In the genomic region with DNA sequence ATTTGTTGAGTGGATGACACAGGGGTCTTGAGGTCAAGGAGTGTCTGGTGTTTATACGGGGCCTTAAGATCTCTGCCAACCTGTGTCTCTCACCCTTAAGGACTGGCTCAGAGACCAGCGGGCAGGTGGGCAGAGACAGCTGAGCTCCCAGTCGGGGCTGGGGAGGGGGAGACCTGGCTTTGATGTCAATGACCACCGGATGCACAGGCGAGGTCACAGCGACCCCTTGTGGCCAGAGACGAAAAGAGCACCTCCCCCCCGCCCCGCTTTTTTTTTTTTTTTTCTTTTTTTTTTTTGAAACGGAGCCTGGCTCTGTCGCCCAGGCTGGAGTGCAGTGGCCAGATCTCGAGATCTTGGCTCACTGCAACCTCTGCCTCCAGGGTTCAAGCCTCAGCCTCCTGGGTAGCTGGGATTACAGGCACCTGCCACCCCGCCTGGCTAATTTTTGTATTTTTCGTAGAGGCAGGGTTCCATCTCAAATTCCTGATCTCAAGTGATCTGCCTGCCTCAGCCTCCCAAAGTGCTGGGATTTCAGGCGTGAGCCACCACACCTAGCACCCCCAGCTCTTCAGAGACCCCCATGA, we compare ENCODE assay signal across 8 cellular contexts. TPM values are rescaled to one million over a fixed set of nuclear protein-coding genes. Genes with fewer than 3 reads are reported as not detected.
DNase-seq lines count a peak whose midpoint lies in the region; ATAC-seq and TF ChIP-seq lines count a peak whose summit lies in the region.

No MANE protein-coding gene starts in this region.

- no peaks in the 10 kb centered on the region for H3F3A ChIP-seq in neural cell (ENCODE audit: insufficient read depth, low read length, poor library complexity, severe bottlenecking)

- no TSS peak for BruUV-seq in OCI-LY7 (replicated peaks; lab: Mats Ljungman, UMichigan)

- TF ChIP-seq EP300 in neural cell (conservative IDR thresholded peaks at IDR 0.05; ENCODE audit: poor library complexity, severe bottlenecking) = no peak

- H3K9me3 ChIP-seq in OCI-LY7 (ENCODE audit: low read length) = no peaks in the 10 kb centered on the region
- no peaks in the 10 kb centered on the region for H3K9me3 ChIP-seq in colonic mucosa
- no peaks in the 10 kb centered on the region for H3K9me3 ChIP-seq in neural cell (ENCODE audit: low read length)

- no peak overlapping the region for H3K27ac ChIP-seq in OCI-LY7 (ENCODE audit: low read depth, low read length, poor library complexity, severe bottlenecking)
- H3K27ac ChIP-seq in colonic mucosa = no peak overlapping the region
- no peak overlapping the region for H3K27ac ChIP-seq in neural cell (ENCODE audit: low read length)

- H4K20me1 ChIP-seq in OCI-LY7 (ENCODE audit: insufficient read depth, low read length) = no peaks in the 10 kb centered on the region
- H4K20me1 ChIP-seq in neural cell (ENCODE audit: insufficient read depth) = no peaks in the 10 kb centered on the region

- peak; percentile 64 for TF ChIP-seq CTCF in GM06990 (IDR thresholded peaks at IDR 0.05; ENCODE audit: insufficient read depth, low read length, poor library complexity, severe bottlenecking)
- peak; percentile 84 for TF ChIP-seq CTCF in OCI-LY7 (conservative IDR thresholded peaks at IDR 0.05; ENCODE audit: low read length)
- peak; percentile 48 for TF ChIP-seq CTCF in colonic mucosa (IDR thresholded peaks at IDR 0.05)
- TF ChIP-seq CTCF in neural cell (IDR thresholded peaks at IDR 0.05; ENCODE audit: poor library complexity, severe bottlenecking) = peak; percentile 59

- no peaks in the 10 kb centered on the region for H3K9me2 ChIP-seq in OCI-LY7 (ENCODE audit: insufficient read depth, low read length)
- no peaks in the 10 kb centered on the region for H3K9me2 ChIP-seq in neural cell (ENCODE audit: insufficient read depth, low read length)

- CTCF ChIA-PET in OCI-LY7 (lab: Charles Lee; ENCODE audit: unreplicated experiment) = no interaction called here

- H3K36me3 ChIP-seq in GM06990 (ENCODE audit: control insufficient read depth, insufficient read depth, low read length) (no peaks in the 10 kb centered on the region; the same call in none of the 2 replicates), OCI-LY7 (ENCODE audit: insufficient read depth, low read length) (peaks cover 19% of the 10 kb centered on the region), colonic mucosa (no peaks in the 10 kb centered on the region), neural cell (ENCODE audit: insufficient read depth, low read length) (no peaks in the 10 kb centered on the region)

- no peak for ATAC-seq in HG03565 (IDR thresholded peaks at IDR 0.05; ENCODE audit: unreplicated experiment)

- no peak overlapping the region for H3K9ac ChIP-seq in colonic mucosa (ENCODE audit: low read depth in 2 of 2, low read length in 2 of 2)
- no peak overlapping the region for H3K9ac ChIP-seq in neural cell (ENCODE audit: low read length)

- TF ChIP-seq RAD21 in neural cell (conservative IDR thresholded peaks at IDR 0.05) = peak; percentile 53

- H3K4me3 ChIP-seq in GM06990 (replicated peaks; ENCODE audit: low read depth, low read length) = no peak overlapping the region
- no peak overlapping the region for H3K4me3 ChIP-seq in OCI-LY7 (ENCODE audit: low read depth, low read length, poor library complexity, severe bottlenecking)
- H3K4me3 ChIP-seq in colonic mucosa = no peak overlapping the region
- H3K4me3 ChIP-seq in neural cell (ENCODE audit: low read length) = no peak overlapping the region

- H3K4me2 ChIP-seq in OCI-LY7 (ENCODE audit: low read length) = no peak overlapping the region
- H3K4me2 ChIP-seq in neural cell (ENCODE audit: low read length) = no peak overlapping the region

- intact Hi-C loops in OCI-LY7 (cut with micrococcal nuclease; ENCODE audit: unreplicated experiment) = no loop called here
- intact Hi-C loops in colonic mucosa (cut with DNase I) = loop anchor here (5.0 kb wide), 2 partner anchors 72 to 162 kb away; no protein-coding TSS in a partner anchor

- DNase-seq in AG08395 (ENCODE audit: low spot score) (peak; percentile 46), GM06990 (ENCODE audit: extremely low read depth, insufficient read length) (no peak), OCI-LY7 (ENCODE audit: low spot score) (peak; percentile 52), colonic mucosa (no peak), H4 (ENCODE audit: low spot score) (no peak), middle frontal gyrus (ENCODE audit: extremely low spot score, low spot score) (no peak)

- H3K4me1 ChIP-seq in OCI-LY7 (ENCODE audit: insufficient read depth, low read length, poor library complexity, severe bottlenecking) (no peaks in the 10 kb centered on the region), colonic mucosa (no peaks in the 10 kb centered on the region)

- POLR2A ChIA-PET in OCI-LY7 (lab: Charles Lee) = interaction anchor here (0.5 to 0.7 kb wide), 2 partner anchors 34 to 100 kb away, joined by 3 read pairs; no protein-coding TSS in a partner anchor

- no peaks in the 10 kb centered on the region for H3K79me2 ChIP-seq in OCI-LY7 (ENCODE audit: insufficient read depth, low read depth, low read length)
- no peaks in the 10 kb centered on the region for H3K79me2 ChIP-seq in neural cell (replicated peaks; ENCODE audit: insufficient read depth, low read length)

- no peak overlapping the region for H2AFZ ChIP-seq in OCI-LY7 (ENCODE audit: low read length)
- H2AFZ ChIP-seq in neural cell (ENCODE audit: low read depth, low read length) = no peak overlapping the region

- H3K27me3 ChIP-seq in GM06990 (replicated peaks; ENCODE audit: control insufficient read depth, insufficient read depth, low read length) = no peaks in the 10 kb centered on the region
- H3K27me3 ChIP-seq in colonic mucosa = no peaks in the 10 kb centered on the region
- no peaks in the 10 kb centered on the region for H3K27me3 ChIP-seq in neural cell (ENCODE audit: insufficient read depth, low read depth, low read length)

TF ChIP-seq in neural cell, 6 proteins besides CTCF, POLR2A, EP300 and RAD21:
- TF ChIP-seq, protein P1, sequence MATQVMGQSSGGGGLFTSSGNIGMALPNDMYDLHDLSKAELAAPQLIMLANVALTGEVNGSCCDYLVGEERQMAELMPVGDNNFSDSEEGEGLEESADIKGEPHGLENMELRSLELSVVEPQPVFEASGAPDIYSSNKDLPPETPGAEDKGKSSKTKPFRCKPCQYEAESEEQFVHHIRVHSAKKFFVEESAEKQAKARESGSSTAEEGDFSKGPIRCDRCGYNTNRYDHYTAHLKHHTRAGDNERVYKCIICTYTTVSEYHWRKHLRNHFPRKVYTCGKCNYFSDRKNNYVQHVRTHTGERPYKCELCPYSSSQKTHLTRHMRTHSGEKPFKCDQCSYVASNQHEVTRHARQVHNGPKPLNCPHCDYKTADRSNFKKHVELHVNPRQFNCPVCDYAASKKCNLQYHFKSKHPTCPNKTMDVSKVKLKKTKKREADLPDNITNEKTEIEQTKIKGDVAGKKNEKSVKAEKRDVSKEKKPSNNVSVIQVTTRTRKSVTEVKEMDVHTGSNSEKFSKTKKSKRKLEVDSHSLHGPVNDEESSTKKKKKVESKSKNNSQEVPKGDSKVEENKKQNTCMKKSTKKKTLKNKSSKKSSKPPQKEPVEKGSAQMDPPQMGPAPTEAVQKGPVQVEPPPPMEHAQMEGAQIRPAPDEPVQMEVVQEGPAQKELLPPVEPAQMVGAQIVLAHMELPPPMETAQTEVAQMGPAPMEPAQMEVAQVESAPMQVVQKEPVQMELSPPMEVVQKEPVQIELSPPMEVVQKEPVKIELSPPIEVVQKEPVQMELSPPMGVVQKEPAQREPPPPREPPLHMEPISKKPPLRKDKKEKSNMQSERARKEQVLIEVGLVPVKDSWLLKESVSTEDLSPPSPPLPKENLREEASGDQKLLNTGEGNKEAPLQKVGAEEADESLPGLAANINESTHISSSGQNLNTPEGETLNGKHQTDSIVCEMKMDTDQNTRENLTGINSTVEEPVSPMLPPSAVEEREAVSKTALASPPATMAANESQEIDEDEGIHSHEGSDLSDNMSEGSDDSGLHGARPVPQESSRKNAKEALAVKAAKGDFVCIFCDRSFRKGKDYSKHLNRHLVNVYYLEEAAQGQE (IDR thresholded peaks at IDR 0.05; ENCODE audit: borderline replicate concordance) = no peak
- TF ChIP-seq SMC3 (conservative IDR thresholded peaks at IDR 0.05; ENCODE audit: poor library complexity) (peak; percentile 15), MXI1 (conservative IDR thresholded peaks at IDR 0.05; ENCODE audit: poor library complexity, severe bottlenecking) (no peak)

RNA-seq across cellular contexts. Expression of a gene that starts 12.1 kb away (rescaled TPM):
- not detected in 2 replicates for total RNA-seq in OCI-LY7 (2014; rRNA removed; shearing (Covaris generic))
- total RNA-seq in OCI-LY7 (2022) (0.84 and 0.89 TPM in 2 replicates), colonic mucosa (under 1 TPM in 1 of 2 donors, not detected in 1; 0.52 TPM)
- not detected in 2 replicates for polyA plus RNA-seq in neural cell
- not detected in 2 replicates for polyA minus RNA-seq in neural cell
- total RNA-seq in H4 (2014; rRNA removed; shearing (Covaris generic)) = not detected in 2 replicates

RNA-seq across cellular contexts. Expression of a gene that starts 13.4 kb away (rescaled TPM):
- 9.6 and 13.3 TPM in 2 replicates for total RNA-seq in OCI-LY7 (2014; rRNA removed; shearing (Covaris generic))
- total RNA-seq in OCI-LY7 (2022) = 6.9 and 8.3 TPM in 2 replicates
- total RNA-seq in colonic mucosa = 10 to 100 TPM in 1 of 2 donors, 1 to 10 TPM in 1; 6.1 to 11.8 TPM
- 12.6 and 16.4 TPM in 2 replicates for polyA plus RNA-seq in neural cell
- 6.6 and 9.7 TPM in 2 replicates for polyA minus RNA-seq in neural cell
- 2.8 and 6.0 TPM in 2 replicates for total RNA-seq in H4 (2014; rRNA removed; shearing (Covaris generic))

RNA-seq across cellular contexts. Expression of a gene that starts 29.9 kb away (rescaled TPM):
- not detected in 2 replicates for total RNA-seq in OCI-LY7 (2014; rRNA removed; shearing (Covaris generic))
- total RNA-seq in OCI-LY7 (2022) (not detected in 2 replicates), colonic mucosa (not detected)
- polyA plus RNA-seq in neural cell = not detected in 2 replicates
- polyA minus RNA-seq in neural cell = not detected in 2 replicates
- not detected in 2 replicates for total RNA-seq in H4 (2014; rRNA removed; shearing (Covaris generic))

RNA-seq across cellular contexts. Expression of a gene that starts 29.9 kb away (rescaled TPM):
- not detected in 2 replicates for total RNA-seq in OCI-LY7 (2014; rRNA removed; shearing (Covaris generic))
- total RNA-seq in OCI-LY7 (2022) = not detected in 2 replicates
- total RNA-seq in colonic mucosa = 1 to 10 TPM in 1 of 2 donors, under 1 TPM in 1; 0.86 to 1.7 TPM
- not detected in 2 replicates for polyA plus RNA-seq in neural cell
- not detected in 2 replicates for polyA minus RNA-seq in neural cell
- not detected in 2 replicates for total RNA-seq in H4 (2014; rRNA removed; shearing (Covaris generic))

RNA-seq across cellular contexts. Expression of a gene that starts 47.3 kb away (rescaled TPM):
- not detected in 2 replicates for total RNA-seq in OCI-LY7 (2014; rRNA removed; shearing (Covaris generic))
- total RNA-seq in OCI-LY7 (2022) (not detected in 2 replicates), colonic mucosa (1 to 10 TPM in 1 of 2 donors, under 1 TPM in 1; 0.35 to 1.0 TPM)
- polyA plus RNA-seq in neural cell = not detected in 2 replicates
- not detected in 2 replicates for polyA minus RNA-seq in neural cell
- not detected in 2 replicates for total RNA-seq in H4 (2014; rRNA removed; shearing (Covaris generic))

Comparison
In these comparisons a context has a peak if more than half of its experiments do, and no peak if none do; other contexts are left out.
1. DNase-seq: peak in AG08395 (single experiment) and OCI-LY7 (single experiment); none in GM06990 (single experiment), colonic mucosa (single experiment), H4 (single experiment) and middle frontal gyrus (single experiment).
2. Peak in every context shown above with its lines, with median percentiles within 50 percentile points of each other: CTCF ChIP-seq.